1 cellular context compared by ENCODE assay signal in genomic region chr2:160457588-160457987, GRCh38.
TF ChIP-seq lines count a peak whose summit lies in the region.

No MANE protein-coding gene starts in this region.

TF ChIP-seq in GM12878, 131 proteins besides CTCF, POLR2A, EP300 and RAD21:
- TF ChIP-seq ASH2L (IDR thresholded peaks at IDR 0.05; ENCODE audit: borderline replicate concordance, low read depth) (no peak), ETV6 (conservative IDR thresholded peaks at IDR 0.05 in 1 of 2, IDR thresholded peaks at IDR 0.05 in 1 of 2; ENCODE audit: borderline replicate concordance in 1 of 2, low read depth in 1 of 2) (no peak), ZBTB11 (CRISPR knock-in tag; IDR thresholded peaks at IDR 0.05) (no peak), POLR2AphosphoS2 (IDR thresholded peaks at IDR 0.05; ENCODE audit: low read depth, low read length) (no peak), IRF5 (IDR thresholded peaks at IDR 0.05; ENCODE audit: borderline replicate concordance) (no peak), USF1 (IDR thresholded peaks at IDR 0.05; ENCODE audit: borderline replicate concordance, extremely low read length, insufficient read depth, low read depth, low read length) (no peak), SMAD1 (IDR thresholded peaks at IDR 0.05; ENCODE audit: low read depth, partially characterized antibody) (no peak), ELK1 (IDR thresholded peaks at IDR 0.05; ENCODE audit: low read depth, low read length) (no peak), YBX1 (IDR thresholded peaks at IDR 0.05) (no peak), NKRF (conservative IDR thresholded peaks at IDR 0.05) (no peak)
TF ChIP-seq in GM12878: peak in this region for 0.
